Comparison of ENCODE assay signal across 13 cellular contexts in genomic region chr19:33402421-33403220, GRCh38. TPM values are rescaled to one million over a fixed set of nuclear protein-coding genes. Genes with fewer than 3 reads are reported as not detected.
DNase-seq lines count a peak whose midpoint lies in the region; ATAC-seq, FAIRE-seq and TF ChIP-seq lines count a peak whose summit lies in the region.
"Had no signal": no experiment of that assay in that cellular context is flagged by ENCODE, and none has a peak within 500 bp of the region (broad histone marks: within the 10 kb centered on the region; RNA-seq: fewer than 3 reads in every experiment).

No MANE protein-coding gene starts in this region.

- peak overlapping the region; percentile 38 for H3K4me2 ChIP-seq in HepG2 (ENCODE audit: low read depth, low read length)

- in situ Hi-C loops in HepG2 (cut with HindIII; ENCODE audit: extremely low pct_ligation_motif_present, low pct_unique_long_range_greater_than_20kb): loop anchor here (5.0 kb wide), 2 partner anchors 100 to 165 kb away; partner anchors contain the start of gene CEBPA

- DNase-seq in Right ventricle myocardium superior (peak; percentile 40), right atrium auricular region (ENCODE audit: low spot score) (no peak), HepG2 (ENCODE audit: low spot score) (no peak), upper lobe of right lung (peak; percentile 67), coronary artery (ENCODE audit: low spot score) (no peak), putamen (ENCODE audit: low spot score) (no peak)
- DNase-seq: activated CD4-positive, alpha-beta T cell treated with anti-CD3 and anti-CD28 coated beads, Interleukin-2, amount 50 U/mL, for 1 hour; naive B cell; NCI-H1417; stimulated activated CD8-positive, alpha-beta memory T cell treated with anti-CD3 and anti-CD28 coated beads, Interleukin-4, amount 100 ng/mL, for 48 hours had no signal

- no peak for TF ChIP-seq POLR2A in HepG2 (IDR thresholded peaks at IDR 0.05; ENCODE audit: insufficient read depth in 1 of 2, low read depth in 2 of 2, low read length in 2 of 2)

- no peak for TF ChIP-seq EP300 in HepG2 (IDR thresholded peaks at IDR 0.05; ENCODE audit: low read depth in 2 of 2, low read length in 2 of 2)
- TF ChIP-seq EP300 in HepG2 (CRISPR knock-in tag; IDR thresholded peaks at IDR 0.05; ENCODE audit: borderline replicate concordance): no peak

- TSS peak; percentile 52 for BruUV-seq in HepG2 (replicated peaks; lab: Mats Ljungman, UMichigan)

- H3K27me3 ChIP-seq in right atrium auricular region (no peaks in the 10 kb centered on the region), HepG2 (ENCODE audit: control insufficient read depth in 1 of 2, insufficient read depth in 2 of 2, low read length in 2 of 2) (no peaks in the 10 kb centered on the region), upper lobe of right lung (no peaks in the 10 kb centered on the region)

- H3K4me1 ChIP-seq in right atrium auricular region: peaks cover 0 to 8% of the 10 kb centered on the region in 2 donors
- H3K4me1 ChIP-seq in HepG2 (ENCODE audit: insufficient read depth, low read length): peaks cover 93% of the 10 kb centered on the region
- H3K4me1 ChIP-seq in upper lobe of right lung: peaks cover 21% of the 10 kb centered on the region

- peak overlapping the region; percentile 69 for H3K9ac ChIP-seq in HepG2 (ENCODE audit: insufficient read depth, low read depth, low read length)

- H4K20me1 ChIP-seq in HepG2 (ENCODE audit: insufficient read depth, low read length): no peaks in the 10 kb centered on the region

- no peak for ATAC-seq in Right ventricle myocardium superior (ENCODE audit: poor library complexity)
- ATAC-seq in HepG2: peak; percentile 5
- ATAC-seq in upper lobe of right lung: peak; percentile 3
- no peak for ATAC-seq in GM18520 (IDR thresholded peaks at IDR 0.05; ENCODE audit: unreplicated experiment)

- TF ChIP-seq CTCF in right atrium auricular region (IDR thresholded peaks at IDR 0.05): peak in 1 of 2 donors; percentile 20
- TF ChIP-seq CTCF in VCaP (conservative IDR thresholded peaks at IDR 0.05): peak; percentile 42
- TF ChIP-seq CTCF in HepG2 (CRISPR knock-in tag; IDR thresholded peaks at IDR 0.05): peak; percentile 72
- no peak for TF ChIP-seq CTCF in upper lobe of right lung (IDR thresholded peaks at IDR 0.05)
- TF ChIP-seq CTCF in coronary artery (IDR thresholded peaks at IDR 0.05): no peak

- H3K27ac ChIP-seq in right atrium auricular region (no peak overlapping the region), VCaP (no peak overlapping the region), HepG2 (ENCODE audit: extremely low read length, insufficient read depth, low read length) (peak overlapping the region; percentile 95), upper lobe of right lung (peak overlapping the region; percentile 42), coronary artery (no peak overlapping the region)
- H3K27ac ChIP-seq: epithelial cell of prostate had no signal

- WGBS in HepG2 (ENCODE audit: low lambda C conversion rate): 87% methylated on average over 7 of the region's 18 CpGs

- H3K9me3 ChIP-seq in right atrium auricular region (no peaks in the 10 kb centered on the region), HepG2 (ENCODE audit: low read length) (no peaks in the 10 kb centered on the region), upper lobe of right lung (no peaks in the 10 kb centered on the region)

- POLR2A ChIA-PET in HepG2 (lab: Yijun Ruan, JAX): interaction anchor here (1.1 to 3.2 kb wide), 16 partner anchors 10 to 226 kb away, joined by 3 to 58 read pairs (median 6); partner anchors contain the start of genes CEBPA and CEBPG

- TF ChIP-seq RAD21 in HepG2 (CRISPR knock-in tag; IDR thresholded peaks at IDR 0.05): peak; percentile 49

- intact Hi-C loops in Right ventricle myocardium superior (cut with DNase I) (no loop called here), HepG2 (cut with micrococcal nuclease; ENCODE audit: unreplicated experiment) (loop anchor here (1.0 kb wide), 2 partner anchors 161 to 167 kb away; no protein-coding TSS in a partner anchor), upper lobe of right lung (cut with DNase I) (no loop called here)

- no peaks in the 10 kb centered on the region for H3K36me3 ChIP-seq in right atrium auricular region
- no peaks in the 10 kb centered on the region for H3K36me3 ChIP-seq in HepG2 (replicated peaks in 1 of 2; ENCODE audit: control insufficient read depth in 1 of 2, insufficient read depth in 2 of 2, low read length in 2 of 2)
- H3K36me3 ChIP-seq in upper lobe of right lung: no peaks in the 10 kb centered on the region

- CTCF ChIA-PET in HepG2 (lab: Yijun Ruan, JAX; ENCODE audit: low intra/inter-chr PET ratio, low total read pairs): interaction anchor here (0.9 kb wide), 1 partner anchor 161 kb away, joined by 3 read pairs; no protein-coding TSS in a partner anchor

- no peak overlapping the region for H2AFZ ChIP-seq in HepG2 (ENCODE audit: low read length)

- H3K79me2 ChIP-seq in HepG2 (ENCODE audit: insufficient read depth, low read length): no peaks in the 10 kb centered on the region

- H3K4me3 ChIP-seq in right atrium auricular region (no peak overlapping the region), HepG2 (replicated peaks in 1 of 3; ENCODE audit: insufficient read depth in 1 of 3, low read depth in 2 of 3, low read length in 3 of 3) (peak overlapping the region in 1 of 3 experiments; percentile 22; a peak in 1 of 6 replicates), upper lobe of right lung (no peak overlapping the region), coronary artery (no peak overlapping the region)

- no peak for FAIRE-seq in HepG2 (lab: Jason Lieb, UNC)

TF ChIP-seq in HepG2, 621 proteins besides CTCF, POLR2A, EP300 and RAD21 (continues in another document):
- TF ChIP-seq ZBTB21 (CRISPR knock-in tag; IDR thresholded peaks at IDR 0.05) (no peak), SIN3A (IDR thresholded peaks at IDR 0.05; ENCODE audit: borderline replicate concordance, low read depth, low read length) (no peak), NFE2L1 (CRISPR knock-in tag; IDR thresholded peaks at IDR 0.05; ENCODE audit: borderline replicate concordance) (peak; percentile 53; the same call in 1 of the 2 replicates), SRY (CRISPR knock-in tag; IDR thresholded peaks at IDR 0.05) (no peak), HIC2 (CRISPR knock-in tag; IDR thresholded peaks at IDR 0.05; ENCODE audit: low read depth) (peak; percentile 40), STAG1 (CRISPR knock-in tag; IDR thresholded peaks at IDR 0.05) (peak; percentile 51), ZFX (CRISPR knock-in tag; IDR thresholded peaks at IDR 0.05; ENCODE audit: low read depth) (peak; percentile 47; the same call in 1 of the 2 replicates), ZNF776 (CRISPR knock-in tag; IDR thresholded peaks at IDR 0.05) (0 out of 2 replicates have a peak, but pooled peaks have one; percentile 26), ZNF782 (CRISPR knock-in tag; IDR thresholded peaks at IDR 0.05; ENCODE audit: borderline replicate concordance) (peak; percentile 74; the same call in 1 of the 2 replicates), GPN1 (CRISPR knock-in tag; IDR thresholded peaks at IDR 0.05; ENCODE audit: borderline replicate concordance) (0 out of 2 replicates have a peak, but pooled peaks have one; percentile 43)

RNA-seq across cellular contexts. Expression of gene CEBPG, which starts 29.1 kb away (rescaled TPM):
- total RNA-seq in Right ventricle myocardium superior (16.1 TPM), right atrium auricular region (10 to 100 TPM; 12.9 to 15.2 TPM), HepG2 (2016; rRNA removed; fragmentation: Illumina TruSeq; extraction: Trizol) (34.3 and 49.8 TPM in 2 replicates), upper lobe of right lung (32.3 TPM)
- total RNA-seq in HepG2 (2016; cell fraction: cytosol; rRNA removed; fragmentation: Illumina TruSeq; extraction: Trizol; ENCODE audit: low read depth): 13.2 and 14.7 TPM in 2 replicates
- total RNA-seq in HepG2 (2016; cell fraction: insoluble cytoplasmic fraction; rRNA removed; fragmentation: Illumina TruSeq; extraction: Trizol): 35.7 and 49.1 TPM in 2 replicates
- 37.6 and 38.8 TPM in 2 replicates for total RNA-seq in HepG2 (2016; cell fraction: membrane; rRNA removed; fragmentation: Illumina TruSeq; extraction: Trizol)
- total RNA-seq in HepG2 (2016; cell fraction: nucleus; rRNA removed; fragmentation: Illumina TruSeq; extraction: Trizol): 24.5 and 24.7 TPM in 2 replicates
- polyA plus RNA-seq in HepG2 (2011; rRNA removed): 25.7 and 26.6 TPM in 2 replicates
- polyA plus RNA-seq in HepG2 (2011; cell fraction: cytosol; rRNA removed): 16.9 and 25.6 TPM in 2 replicates
- polyA plus RNA-seq in HepG2 (2011; cell fraction: nucleus; rRNA removed): 11.7 and 17.0 TPM in 2 replicates
- 34.2 and 46.3 TPM in 2 replicates for polyA plus RNA-seq in HepG2 (2012)
- 13.2 and 15.5 TPM in 2 replicates for polyA plus RNA-seq in HepG2 (2016; cell fraction: cytosol; fragmentation: Illumina TruSeq; extraction: Trizol; ENCODE audit: low read depth)
- polyA plus RNA-seq in HepG2 (2016; cell fraction: insoluble cytoplasmic fraction; fragmentation: Illumina TruSeq; extraction: Trizol; ENCODE audit: low read depth): 44.3 and 47.4 TPM in 2 replicates
- 25.6 and 28.0 TPM in 2 replicates for polyA plus RNA-seq in HepG2 (2016; cell fraction: membrane; fragmentation: Illumina TruSeq; extraction: Trizol; ENCODE audit: low read depth)
- polyA plus RNA-seq in HepG2 (2016; cell fraction: nucleus; fragmentation: Illumina TruSeq; extraction: Trizol; ENCODE audit: insufficient read depth, low read depth): 30.5 and 35.3 TPM in 2 replicates
- 14.6 and 15.2 TPM in 2 replicates for polyA minus RNA-seq in HepG2 (2011; rRNA and poly(A)+ RNA removed; ENCODE audit: low replicate concordance)
- 18.9 and 25.7 TPM in 2 replicates for polyA minus RNA-seq in HepG2 (2011; cell fraction: cytosol; rRNA and poly(A)+ RNA removed)
- 26.3 and 34.8 TPM in 2 replicates for polyA minus RNA-seq in HepG2 (2011; cell fraction: nucleus; rRNA and poly(A)+ RNA removed)

Comparison
In these comparisons a context has a peak if more than half of its experiments do, and no peak if none do; other contexts are left out.
1. DNase-seq: peak in Right ventricle myocardium superior (single experiment) and upper lobe of right lung (single experiment); none in right atrium auricular region (single experiment), HepG2 (single experiment), coronary artery (single experiment) and putamen (single experiment).
2. ATAC-seq: peak in HepG2 (single experiment) and upper lobe of right lung (single experiment); none in Right ventricle myocardium superior (single experiment) and GM18520 (single experiment).
3. H3K27ac ChIP-seq: peak in HepG2 (single experiment) and upper lobe of right lung (single experiment); none in right atrium auricular region (0 of 2), VCaP (single experiment) and coronary artery (0 of 2).
4. CTCF ChIP-seq: peak in VCaP (single experiment) and HepG2 (single experiment); none in upper lobe of right lung (single experiment) and coronary artery (single experiment).